23 cellular contexts compared by ENCODE assay signal in the genomic region with DNA sequence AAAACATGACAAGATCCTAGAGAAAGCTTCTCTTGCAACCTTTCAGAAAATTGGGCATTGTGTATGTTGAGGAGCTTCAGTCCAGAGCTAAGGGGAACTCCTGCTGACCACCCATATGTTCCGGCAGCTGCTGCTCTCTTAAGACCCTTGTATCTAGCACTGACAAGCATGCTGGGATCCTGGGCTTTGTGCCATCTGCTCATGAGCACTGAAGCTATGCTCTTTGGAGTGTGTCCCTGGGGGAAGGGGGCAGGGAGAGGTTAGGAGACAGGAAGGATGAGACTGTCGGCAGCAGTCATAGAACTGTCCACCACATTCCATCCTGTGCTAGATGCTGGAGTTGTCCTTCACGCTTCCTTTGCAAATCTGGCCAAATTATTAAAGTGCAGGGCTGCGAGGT.
A peak's percentile ranks its signal among the peaks of the same experiment; 100 is the strongest.
DNase-seq lines count a peak whose midpoint lies in the region; ATAC-seq lines count a peak whose summit lies in the region.
"Had no signal": no experiment of that assay in that cellular context is flagged by ENCODE, and none has a peak within 500 bp of the region (broad histone marks: within the 10 kb centered on the region; RNA-seq: fewer than 3 reads in every experiment).

No MANE protein-coding gene starts in this region.

- POLR2A ChIA-PET in activated CD8-positive, alpha-beta T cell treated with anti-CD3 and anti-CD28 coated beads, Interleukin-2, amount 10 ng/mL, durations not matched to agents 7 days and 5 days (lab: Charles Lee) = no interaction called here

- H3K9me3 Mint-ChIP-seq in activated CD8-positive, alpha-beta T cell treated with anti-CD3 and anti-CD28 coated beads, Interleukin-2, amount 10 ng/mL, durations not matched to agents 7 days and 5 days (ENCODE audit: insufficient read depth) = no peaks in the 10 kb centered on the region
- H3K9me3 Mint-ChIP-seq: activated CD4-positive, alpha-beta T cell treated with anti-CD3 and anti-CD28 coated beads, Interleukin-2, amount 10 ng/mL, durations not matched to agents 7 days and 5 days; activated T-helper 2 cell treated with anti-CD3 and anti-CD28 coated beads, Interferon-gamma antibody, Interleukin-2, Interleukin-4, amounts not matched to agents 10 μg/mL and 5 μg/mL and 100 μg/mL, durations not matched to agents 14 hours and 24 hours and 36 hours; CD4-positive, alpha-beta memory T cell; stimulated activated memory B cell treated with anti-CD40 and anti-IgM and Interleukin-4, amounts not matched to agents 10 μg/mL and 1 μg/mL and 100 μg/mL, for 72 hours had no signal

- intact Hi-C loops in head of caudate nucleus (cut with DNase I) = no loop called here

- no peaks in the 10 kb centered on the region for H3K27me3 Mint-ChIP-seq in activated CD8-positive, alpha-beta T cell treated with anti-CD3 and anti-CD28 coated beads, Interleukin-2, amount 10 ng/mL, durations not matched to agents 7 days and 5 days (ENCODE audit: low read depth)
- H3K27me3 Mint-ChIP-seq: activated CD4-positive, alpha-beta T cell treated with anti-CD3 and anti-CD28 coated beads, Interleukin-2, amount 10 ng/mL, durations not matched to agents 7 days and 5 days; CD4-positive, alpha-beta memory T cell; stimulated activated memory B cell treated with anti-CD40 and anti-IgM and Interleukin-4, amounts not matched to agents 10 μg/mL and 1 μg/mL and 100 μg/mL, for 72 hours had no signal

- H3K9ac ChIP-seq in BLaER1 = no peak overlapping the region

- no peak overlapping the region for H3K27ac Mint-ChIP-seq in activated CD8-positive, alpha-beta T cell treated with anti-CD3 and anti-CD28 coated beads, Interleukin-2, amount 10 ng/mL, durations not matched to agents 7 days and 5 days
- H3K27ac Mint-ChIP-seq: activated CD4-positive, alpha-beta T cell treated with anti-CD3 and anti-CD28 coated beads, Interleukin-2, amount 10 ng/mL, durations not matched to agents 7 days and 5 days; activated T-helper 2 cell treated with anti-CD3 and anti-CD28 coated beads, Interferon-gamma antibody, Interleukin-2, Interleukin-4, amounts not matched to agents 10 μg/mL and 5 μg/mL and 100 μg/mL, durations not matched to agents 14 hours and 24 hours and 36 hours; CD4-positive, alpha-beta memory T cell; stimulated activated memory B cell treated with anti-CD40 and anti-IgM and Interleukin-4, amounts not matched to agents 10 μg/mL and 1 μg/mL and 100 μg/mL, for 72 hours had no signal

- H3K4me1 Mint-ChIP-seq in activated CD8-positive, alpha-beta T cell treated with anti-CD3 and anti-CD28 coated beads, Interleukin-2, amount 10 ng/mL, durations not matched to agents 7 days and 5 days (ENCODE audit: low read depth) = no peaks in the 10 kb centered on the region
- H3K4me1 Mint-ChIP-seq: activated CD4-positive, alpha-beta T cell treated with anti-CD3 and anti-CD28 coated beads, Interleukin-2, amount 10 ng/mL, durations not matched to agents 7 days and 5 days; CD4-positive, alpha-beta memory T cell; stimulated activated memory B cell treated with anti-CD40 and anti-IgM and Interleukin-4, amounts not matched to agents 10 μg/mL and 1 μg/mL and 100 μg/mL, for 72 hours had no signal

- H3K4me2 ChIP-seq in BLaER1 = peak overlapping the region; percentile 69

- no peaks in the 10 kb centered on the region for H3K9me3 ChIP-seq in BLaER1
- H3K9me3 ChIP-seq: gastroesophageal sphincter, prostate gland, suprapubic skin, vagina had no signal

- in situ Hi-C loops in G401 (cut with HindIII; ENCODE audit: low sequenced_read_pairs) = no loop called here

- no peak overlapping the region for H3K27ac ChIP-seq in BLaER1
- H3K27ac ChIP-seq: gastroesophageal sphincter, prostate gland, SK-N-MC, suprapubic skin, vagina had no signal

- H3K4me3 Mint-ChIP-seq in activated CD8-positive, alpha-beta T cell treated with anti-CD3 and anti-CD28 coated beads, Interleukin-2, amount 10 ng/mL, durations not matched to agents 7 days and 5 days = no peak overlapping the region
- H3K4me3 Mint-ChIP-seq: activated CD4-positive, alpha-beta T cell treated with anti-CD3 and anti-CD28 coated beads, Interleukin-2, amount 10 ng/mL, durations not matched to agents 7 days and 5 days; CD4-positive, alpha-beta memory T cell; stimulated activated memory B cell treated with anti-CD40 and anti-IgM and Interleukin-4, amounts not matched to agents 10 μg/mL and 1 μg/mL and 100 μg/mL, for 72 hours had no signal

- ATAC-seq in activated CD8-positive, alpha-beta T cell treated with anti-CD3 and anti-CD28 coated beads, Interleukin-2, amount 10 ng/mL, durations not matched to agents 7 days and 5 days = no peak
- ATAC-seq in HG02981 (IDR thresholded peaks at IDR 0.05; ENCODE audit: unreplicated experiment) = no peak
- ATAC-seq: gastroesophageal sphincter; Panc1; stimulated activated memory B cell treated with anti-CD40 and anti-IgM and Interleukin-4, amounts not matched to agents 10 μg/mL and 1 μg/mL and 100 μg/mL, for 72 hours had no signal

- peaks cover 31% of the 10 kb centered on the region for H3K36me3 ChIP-seq in BLaER1
- H3K36me3 ChIP-seq: gastroesophageal sphincter, prostate gland, suprapubic skin, vagina had no signal

- no peak overlapping the region for H3K4me3 ChIP-seq in BLaER1
- H3K4me3 ChIP-seq: gastroesophageal sphincter, prostate gland, SK-N-MC, suprapubic skin, vagina had no signal

- H3K4me1 ChIP-seq in BLaER1 = peaks cover 14% of the 10 kb centered on the region
- H3K4me1 ChIP-seq: gastroesophageal sphincter, suprapubic skin, vagina had no signal

- peak; percentile 99 for DNase-seq in G401 (ENCODE audit: low spot score)
- DNase-seq in NCI-H524 (lab: John Stamatoyannopoulos, UW) = peak; percentile 98 to 99
- peak in 31 of 42 donors; percentile 17 to 71 (median 38) for DNase-seq in head of caudate nucleus
- no peak for DNase-seq in activated CD8-positive, alpha-beta T cell treated with anti-CD3 and anti-CD28 coated beads, Interleukin-2, amount 10 ng/mL, durations not matched to agents 7 days and 5 days
- no peak for DNase-seq in OCI-M1 (lab: John Stamatoyannopoulos, UW)
- DNase-seq: activated CD4-positive, alpha-beta T cell treated with anti-CD3 and anti-CD28 coated beads, Interleukin-2, amount 10 ng/mL, durations not matched to agents 7 days and 5 days; CD4-positive, alpha-beta memory T cell; DND-41; kidney; NCI-H1105; NK-92 treated with Interleukin-12 subunit alpha and Interleukin-12 subunit beta, amount 100 ng/mL, for 24 hours; stimulated activated CD4-positive, alpha-beta T cell treated with anti-CD3 and anti-CD28 coated beads, Interleukin-2, amount 100 ng/mL, for 24 hours; T-helper 2 cell had no signal

- CTCF ChIA-PET in activated CD8-positive, alpha-beta T cell treated with anti-CD3 and anti-CD28 coated beads, Interleukin-2, amount 10 ng/mL, durations not matched to agents 7 days and 5 days (lab: Charles Lee) = no interaction called here

- H3K36me3 Mint-ChIP-seq in activated CD8-positive, alpha-beta T cell treated with anti-CD3 and anti-CD28 coated beads, Interleukin-2, amount 10 ng/mL, durations not matched to agents 7 days and 5 days (ENCODE audit: low read depth) = peaks cover 3% of the 10 kb centered on the region
- H3K36me3 Mint-ChIP-seq: CD4-positive, alpha-beta memory T cell; stimulated activated memory B cell treated with anti-CD40 and anti-IgM and Interleukin-4, amounts not matched to agents 10 μg/mL and 1 μg/mL and 100 μg/mL, for 72 hours had no signal

- H3K27me3 ChIP-seq in BLaER1 = no peaks in the 10 kb centered on the region
- H3K27me3 ChIP-seq: gastroesophageal sphincter, suprapubic skin, vagina had no signal

- H4K20me1 ChIP-seq in BLaER1 = no peaks in the 10 kb centered on the region

Comparison
In these comparisons a context has a peak if more than half of its experiments do, and no peak if none do; other contexts are left out.
1. DNase-seq: peak in G401 (single experiment), NCI-H524 (2 of 2) and head of caudate nucleus (31 of 42); none in activated CD8-positive, alpha-beta T cell treated with anti-CD3 and anti-CD28 coated beads, Interleukin-2, amount 10 ng/mL, durations not matched to agents 7 days and 5 days (single experiment) and OCI-M1 (single experiment).